Comparison of ENCODE assay signal across 26 cellular contexts in the genomic region with DNA sequence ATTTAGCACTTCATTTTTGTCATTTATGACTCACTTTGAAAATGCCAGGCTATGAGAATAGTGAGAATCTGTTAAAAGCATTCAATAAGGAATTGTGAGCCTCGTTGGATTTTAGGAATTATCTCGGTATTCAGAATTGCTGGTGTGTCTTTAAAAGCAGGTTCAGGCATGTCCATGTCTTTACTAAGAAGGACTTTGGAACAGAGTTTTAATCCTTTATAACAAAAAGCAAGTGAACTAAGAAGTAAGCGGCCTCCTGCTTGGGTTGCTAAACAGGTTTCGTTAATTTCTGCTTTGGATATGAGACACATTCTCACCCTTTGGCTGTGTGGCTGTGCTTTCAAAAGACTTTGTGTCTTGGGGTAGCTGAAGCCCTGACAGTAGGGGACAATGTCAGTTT.
DNase-seq lines count a peak whose midpoint lies in the region; FAIRE-seq and TF ChIP-seq lines count a peak whose summit lies in the region.
"Had no signal": no experiment of that assay in that cellular context is flagged by ENCODE, and none has a peak within 500 bp of the region (broad histone marks: within the 10 kb centered on the region; RNA-seq: fewer than 3 reads in every experiment).

No MANE protein-coding gene starts in this region.

- FAIRE-seq in RCC 7860 (lab: Jason Lieb, UNC) = no peak

- H3K4me1 Mint-ChIP-seq in Caco-2 (ENCODE audit: low read depth, unreplicated experiment) (peaks cover 6% of the 10 kb centered on the region), osteocyte (ENCODE audit: unreplicated experiment) (peaks cover 44% of the 10 kb centered on the region)
- H3K4me1 Mint-ChIP-seq in activated CD4-positive, alpha-beta T cell treated with anti-CD3 and anti-CD28 coated beads, Interleukin-2, amount 10 ng/mL, durations not matched to agents 24 days and 14 days = peaks cover 17% of the 10 kb centered on the region
- H3K4me1 Mint-ChIP-seq: neural crest cell had no signal

- peaks cover 4% of the 10 kb centered on the region; the same call in 1 of the 2 replicates for H3K4me1 ChIP-seq in Caco-2
- peaks cover 5 to 24% of the 10 kb centered on the region in 2 donors for H3K4me1 ChIP-seq in ascending aorta
- H3K4me1 ChIP-seq: colonic mucosa had no signal

- H3K27me3 Mint-ChIP-seq in Caco-2 (ENCODE audit: insufficient read depth, unreplicated experiment) (no peaks in the 10 kb centered on the region), osteocyte (ENCODE audit: unreplicated experiment) (no peaks in the 10 kb centered on the region)
- H3K27me3 Mint-ChIP-seq in activated CD4-positive, alpha-beta T cell treated with anti-CD3 and anti-CD28 coated beads, Interleukin-2, amount 10 ng/mL, durations not matched to agents 24 days and 14 days = no peaks in the 10 kb centered on the region
- H3K27me3 Mint-ChIP-seq: activated CD4-positive, alpha-beta memory T cell treated with anti-CD3 and anti-CD28 coated beads, Interleukin-2, amount 10 ng/mL, durations not matched to agents 7 days and 5 days; activated naive CD8-positive, alpha-beta T cell treated with anti-CD3 and anti-CD28 coated beads, Interleukin-2, amount 10 ng/mL, durations not matched to agents 7 days and 5 days; progenitor cell of endocrine pancreas had no signal

- TF ChIP-seq CTCF in Caco-2 (IDR thresholded peaks at IDR 0.05; ENCODE audit: insufficient read depth in 1 of 2, low read depth in 1 of 2, low read length in 1 of 2, severe bottlenecking in 1 of 2, unreplicated experiment in 1 of 2) (no peak), ascending aorta (IDR thresholded peaks at IDR 0.05) (no peak), fibroblast of mammary gland (conservative IDR thresholded peaks at IDR 0.05; ENCODE audit: control insufficient read depth, insufficient read depth, low read depth, low read length) (no peak), osteocyte (IDR thresholded peaks at IDR 0.05) (no peak)

- no peak overlapping the region for H3K4me3 ChIP-seq in Caco-2 (ENCODE audit: low read depth, low read length)
- H3K4me3 ChIP-seq in ascending aorta = no peak overlapping the region
- H3K4me3 ChIP-seq in fibroblast of mammary gland (ENCODE audit: control insufficient read depth, low read depth, low read length) = peak overlapping the region; percentile 7
- H3K4me3 ChIP-seq: body of pancreas, colonic mucosa, SJSA1, stomach, upper lobe of left lung had no signal

- peak overlapping the region; percentile 63 to 81 for H3K27ac ChIP-seq in ascending aorta
- H3K27ac ChIP-seq: colonic mucosa, SJSA1, upper lobe of left lung had no signal

- DNase-seq in Caco-2 = peak in 1 of 2 experiments; percentile 42
- DNase-seq in ascending aorta (ENCODE audit: low spot score in 2 of 2) = no peak
- DNase-seq in fibroblast of mammary gland (ENCODE audit: low read depth) = no peak
- no peak for DNase-seq in osteocyte (ENCODE audit: extremely low spot score, unreplicated experiment)
- DNase-seq in RCC 7860 (ENCODE audit: low spot score) = no peak
- no peak for DNase-seq in NCI-H2196 treated with DMSO at 0.1 percent for 48 hours (lab: John Stamatoyannopoulos, UW; ENCODE audit: unreplicated experiment)
- DNase-seq in activated CD4-positive, alpha-beta T cell treated with anti-CD3 and anti-CD28 coated beads, Interleukin-2, amount 10 ng/mL, durations not matched to agents 24 days and 14 days = no peak
- DNase-seq in effector CD8-positive, alpha-beta T cell (lab: John Stamatoyannopoulos, UW) = no peak
- DNase-seq: activated CD4-positive, alpha-beta memory T cell treated with anti-CD3 and anti-CD28 coated beads, Interleukin-2, amount 10 ng/mL, durations not matched to agents 7 days and 5 days; activated effector memory CD4-positive, alpha-beta T cell treated with Interleukin-2 at 50 U/mL for 16 hours; activated naive CD8-positive, alpha-beta T cell treated with anti-CD3 and anti-CD28 coated beads, Interleukin-2, amount 10 ng/mL, durations not matched to agents 7 days and 5 days; activated T-cell treated with anti-CD3 and anti-CD28 coated beads for 4 hours; body of pancreas; C1 segment of cervical spinal cord; colonic mucosa; DND-41; KG1; NCI-H1436; NCI-H2171; NCI-H526; stomach; T-helper 1 cell; upper lobe of left lung had no signal

- intact Hi-C loops in Caco-2 (cut with micrococcal nuclease; ENCODE audit: unreplicated experiment) = loop anchor here (5.0 kb wide), 1 partner anchor 181 kb away; no protein-coding TSS in a partner anchor
- intact Hi-C loops in ascending aorta (cut with DNase I) = loop anchor here (2.0 kb wide), 2 partner anchors 65 to 75 kb away; partner anchors contain the start of gene IGF2R
- intact Hi-C loops in activated CD4-positive, alpha-beta T cell treated with anti-CD3 and anti-CD28 coated beads, Interleukin-2, amount 10 ng/mL, durations not matched to agents 24 days and 14 days (cut with micrococcal nuclease) = no loop called here

- H3K36me3 Mint-ChIP-seq in Caco-2 (ENCODE audit: insufficient read depth, unreplicated experiment) = peaks cover 66% of the 10 kb centered on the region
- peaks cover 54% of the 10 kb centered on the region for H3K36me3 Mint-ChIP-seq in osteocyte (ENCODE audit: unreplicated experiment)
- H3K36me3 Mint-ChIP-seq in activated CD4-positive, alpha-beta T cell treated with anti-CD3 and anti-CD28 coated beads, Interleukin-2, amount 10 ng/mL, durations not matched to agents 24 days and 14 days (ENCODE audit: low read depth) = peaks cover 80% of the 10 kb centered on the region

- no TSS peak for BruUV-seq in Caco-2 (replicated peaks; lab: Mats Ljungman, UMichigan)

- H3K36me3 ChIP-seq in Caco-2 (ENCODE audit: control insufficient read depth, insufficient read depth, low read length) (peaks cover 3% of the 10 kb centered on the region; the same call in 1 of the 2 replicates), ascending aorta (peaks cover 42 to 43% of the 10 kb centered on the region in 2 donors)

- H3K4me3 Mint-ChIP-seq in Caco-2 (ENCODE audit: unreplicated experiment) (no peak overlapping the region), osteocyte (ENCODE audit: unreplicated experiment) (no peak overlapping the region)
- H3K4me3 Mint-ChIP-seq in activated CD4-positive, alpha-beta T cell treated with anti-CD3 and anti-CD28 coated beads, Interleukin-2, amount 10 ng/mL, durations not matched to agents 24 days and 14 days = no peak overlapping the region
- H3K4me3 Mint-ChIP-seq: activated CD4-positive, alpha-beta memory T cell treated with anti-CD3 and anti-CD28 coated beads, Interleukin-2, amount 10 ng/mL, durations not matched to agents 7 days and 5 days; activated naive CD8-positive, alpha-beta T cell treated with anti-CD3 and anti-CD28 coated beads, Interleukin-2, amount 10 ng/mL, durations not matched to agents 7 days and 5 days; neural crest cell had no signal

- CTCF ChIA-PET in Caco-2 (lab: Charles Lee) = no interaction called here

- H3K9me3 Mint-ChIP-seq in Caco-2 (ENCODE audit: unreplicated experiment) (no peaks in the 10 kb centered on the region), osteocyte (ENCODE audit: unreplicated experiment) (no peaks in the 10 kb centered on the region)
- no peaks in the 10 kb centered on the region for H3K9me3 Mint-ChIP-seq in activated CD4-positive, alpha-beta T cell treated with anti-CD3 and anti-CD28 coated beads, Interleukin-2, amount 10 ng/mL, durations not matched to agents 24 days and 14 days
- H3K9me3 Mint-ChIP-seq: activated CD4-positive, alpha-beta memory T cell treated with anti-CD3 and anti-CD28 coated beads, Interleukin-2, amount 10 ng/mL, durations not matched to agents 7 days and 5 days; activated naive CD8-positive, alpha-beta T cell treated with anti-CD3 and anti-CD28 coated beads, Interleukin-2, amount 10 ng/mL, durations not matched to agents 7 days and 5 days; neural crest cell had no signal

- peak overlapping the region; percentile 26 for H3K27ac Mint-ChIP-seq in Caco-2 (ENCODE audit: unreplicated experiment)
- peak overlapping the region; percentile 82 for H3K27ac Mint-ChIP-seq in osteocyte (ENCODE audit: unreplicated experiment)
- no peak overlapping the region for H3K27ac Mint-ChIP-seq in activated CD4-positive, alpha-beta T cell treated with anti-CD3 and anti-CD28 coated beads, Interleukin-2, amount 10 ng/mL, durations not matched to agents 24 days and 14 days
- H3K27ac Mint-ChIP-seq: activated CD4-positive, alpha-beta memory T cell treated with anti-CD3 and anti-CD28 coated beads, Interleukin-2, amount 10 ng/mL, durations not matched to agents 7 days and 5 days; activated naive CD8-positive, alpha-beta T cell treated with anti-CD3 and anti-CD28 coated beads, Interleukin-2, amount 10 ng/mL, durations not matched to agents 7 days and 5 days had no signal

- POLR2A ChIA-PET in Caco-2 (lab: Charles Lee) = no interaction called here

- H3K9me3 ChIP-seq in Caco-2 (no peaks in the 10 kb centered on the region), ascending aorta (no peaks in the 10 kb centered on the region)
- H3K9me3 ChIP-seq: body of pancreas, colonic mucosa, SJSA1, stomach, upper lobe of left lung had no signal

- H3K27me3 ChIP-seq in Caco-2 (replicated peaks; ENCODE audit: control insufficient read depth, insufficient read depth, low read length) (no peaks in the 10 kb centered on the region), ascending aorta (no peaks in the 10 kb centered on the region)
- H3K27me3 ChIP-seq: body of pancreas, colonic mucosa, SJSA1, stomach, upper lobe of left lung had no signal
